Comparison of ENCODE assay signal across 15 cellular contexts in the genomic region with DNA sequence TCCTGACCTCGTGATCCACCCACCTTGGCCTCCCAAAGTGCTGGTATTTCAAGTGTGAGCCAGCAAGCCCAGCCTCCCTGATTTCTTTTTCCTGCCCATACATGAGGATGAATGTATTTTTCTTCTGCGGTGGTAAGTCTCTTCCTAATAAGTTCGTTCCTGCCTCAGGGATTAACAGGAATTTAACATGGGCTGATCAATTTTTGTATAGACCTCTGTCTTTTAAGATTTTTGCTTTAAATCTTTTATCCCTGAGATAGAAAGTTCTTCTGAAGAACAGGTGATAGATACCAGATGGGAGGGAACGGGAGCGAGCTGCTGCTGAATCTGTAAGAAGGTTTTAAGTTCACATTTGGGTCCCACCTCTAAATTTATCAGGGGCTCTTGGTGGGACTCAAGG. TPM values are rescaled to one million over a fixed set of nuclear protein-coding genes. Genes with fewer than 3 reads are reported as not detected.
A peak's percentile ranks its signal among the peaks of the same experiment; 100 is the strongest.
DNase-seq lines count a peak whose midpoint lies in the region; ATAC-seq, FAIRE-seq and TF ChIP-seq lines count a peak whose summit lies in the region.
"Had no signal": no experiment of that assay in that cellular context is flagged by ENCODE, and none has a peak within 500 bp of the region (broad histone marks: within the 10 kb centered on the region; RNA-seq: fewer than 3 reads in every experiment).

No MANE protein-coding gene starts in this region.

- POLR2A ChIA-PET in HepG2 (lab: Yijun Ruan, JAX), result interaction anchor here (0.7 to 0.8 kb wide), 2 partner anchors 359 to 632 kb away, joined by 3 read pairs; no protein-coding TSS in a partner anchor

- H3K4me2 ChIP-seq in HepG2 (ENCODE audit: low read depth, low read length), result peak overlapping the region; percentile 96

- H3K9me3 ChIP-seq in HepG2 (ENCODE audit: low read length), result no peaks in the 10 kb centered on the region
- H3K9me3 ChIP-seq in right lobe of liver, result peaks cover 0 to 15% (median 0%) of the 10 kb centered on the region in 4 donors
- H3K9me3 ChIP-seq in SK-N-MC (ENCODE audit: low read depth, low read length), result no peaks in the 10 kb centered on the region

- TF ChIP-seq EP300 in HepG2 (IDR thresholded peaks at IDR 0.05; ENCODE audit: low read depth in 2 of 2, low read length in 2 of 2), result no peak
- TF ChIP-seq EP300 in HepG2 (CRISPR knock-in tag; IDR thresholded peaks at IDR 0.05; ENCODE audit: borderline replicate concordance), result no peak

- TF ChIP-seq POLR2A in HepG2 (IDR thresholded peaks at IDR 0.05; ENCODE audit: insufficient read depth in 1 of 2, low read depth in 2 of 2, low read length in 2 of 2) (no peak), right lobe of liver (IDR thresholded peaks at IDR 0.05) (no peak)

- TF ChIP-seq RAD21 in HepG2 (CRISPR knock-in tag; IDR thresholded peaks at IDR 0.05), result no peak

- in situ Hi-C loops in HepG2 (cut with HindIII; ENCODE audit: extremely low pct_ligation_motif_present, low pct_unique_long_range_greater_than_20kb), result no loop called here

- 80% methylated on average over 5 of the region's 5 CpGs for WGBS in HepG2 (ENCODE audit: low lambda C conversion rate)
- 92% methylated on average over 2 of the region's 5 CpGs for WGBS in right lobe of liver (ENCODE audit: insufficient coverage, low coverage, low lambda C conversion rate, missing lambda C conversion rate)

- peaks cover 64 to 96% of the 10 kb centered on the region in 2 experiments for H3K36me3 ChIP-seq in HepG2 (replicated peaks in 1 of 2; ENCODE audit: control insufficient read depth in 1 of 2, insufficient read depth in 2 of 2, low read length in 2 of 2)
- peaks cover 17 to 88% (median 81%) of the 10 kb centered on the region in 4 donors for H3K36me3 ChIP-seq in right lobe of liver
- peaks cover 100% of the 10 kb centered on the region for H3K36me3 ChIP-seq in SK-N-MC (ENCODE audit: insufficient read depth, low read length)

- no peaks in the 10 kb centered on the region; a peak in 1 of 5 replicates for H3K27me3 ChIP-seq in HepG2 (ENCODE audit: control insufficient read depth in 1 of 2, insufficient read depth in 2 of 2, low read length in 2 of 2)
- no peaks in the 10 kb centered on the region for H3K27me3 ChIP-seq in right lobe of liver
- H3K27me3 ChIP-seq: heart left ventricle had no signal

- CTCF ChIA-PET in HepG2 (lab: Yijun Ruan, JAX; ENCODE audit: low intra/inter-chr PET ratio, low total read pairs), result no interaction called here

- H3K27ac ChIP-seq in HepG2 (ENCODE audit: extremely low read length, insufficient read depth, low read length) (peak overlapping the region; percentile 18), right lobe of liver (no peak overlapping the region), SK-N-MC (peak overlapping the region; percentile 85), epithelial cell of prostate (peak overlapping the region; percentile 93)
- H3K27ac ChIP-seq: heart left ventricle had no signal

- peaks cover 84% of the 10 kb centered on the region for H3K79me2 ChIP-seq in HepG2 (ENCODE audit: insufficient read depth, low read length)

- H3K4me3 ChIP-seq in HepG2 (replicated peaks in 1 of 3; ENCODE audit: insufficient read depth in 1 of 3, low read depth in 2 of 3, low read length in 3 of 3), result 0 out of 6 replicates have a peak overlapping the region, but pooled peaks of 1 of the 3 experiments have one; percentile 3
- H3K4me3 ChIP-seq in right lobe of liver, result no peak overlapping the region
- H3K4me3 ChIP-seq in SK-N-MC, result peak overlapping the region; percentile 14; the same call in 1 of the 2 replicates
- H3K4me3 ChIP-seq: heart left ventricle had no signal

- no peak for ATAC-seq in HepG2
- ATAC-seq in right lobe of liver, result no peak
- no peak for ATAC-seq in GM18517 (IDR thresholded peaks at IDR 0.05; ENCODE audit: unreplicated experiment)
- ATAC-seq: heart left ventricle had no signal

- TF ChIP-seq CTCF in HepG2 (CRISPR knock-in tag; IDR thresholded peaks at IDR 0.05) (no peak), right lobe of liver (IDR thresholded peaks at IDR 0.05) (no peak)

- H2AFZ ChIP-seq in HepG2 (ENCODE audit: low read length), result no peak overlapping the region

- BruUV-seq in HepG2 (replicated peaks; lab: Mats Ljungman, UMichigan), result no TSS peak

- H3K4me1 ChIP-seq in HepG2 (ENCODE audit: insufficient read depth, low read length) (peaks cover 88% of the 10 kb centered on the region), right lobe of liver (peaks cover 0 to 20% (median 5%) of the 10 kb centered on the region in 4 donors)

- peaks cover 100% of the 10 kb centered on the region for H4K20me1 ChIP-seq in HepG2 (ENCODE audit: insufficient read depth, low read length)

- no peak overlapping the region for H3K9ac ChIP-seq in HepG2 (ENCODE audit: insufficient read depth, low read depth, low read length)
- H3K9ac ChIP-seq in SK-N-MC (ENCODE audit: insufficient read length), result no peak overlapping the region

- DNase-seq in HepG2 (ENCODE audit: low spot score) (no peak), right lobe of liver (no peak), SK-N-MC (ENCODE audit: low read depth, low spot score) (no peak), epithelial cell of prostate (ENCODE audit: low read depth, low spot score) (no peak), DMS79 (lab: John Stamatoyannopoulos, UW) (no peak), nucleus accumbens (lab: John Stamatoyannopoulos, UW) (no peak), germinal center (ENCODE audit: low spot score) (no peak)
- DNase-seq: activated effector memory CD4-positive, alpha-beta T cell treated with anti-CD3 and anti-CD28 coated beads, Interleukin-2, amount 50 U/mL, for 16 hours; heart left ventricle; NCI-H526 treated with DMSO at 0.1 percent for 48 hours; stimulated activated CD4-positive, alpha-beta T cell treated with anti-CD3 and anti-CD28 coated beads, Interleukin-12 subunit alpha, Interleukin-12 subunit beta, amount 100 ng/mL, for 4 hours; stimulated activated naive CD4-positive, alpha-beta T cell treated with Interleukin-2 at 50 U/mL for 16 hours had no signal

- intact Hi-C loops in HepG2 (cut with micrococcal nuclease; ENCODE audit: unreplicated experiment) (no loop called here), right lobe of liver (cut with DNase I) (no loop called here)

- FAIRE-seq in HepG2 (lab: Jason Lieb, UNC), result no peak
- FAIRE-seq: D721Med, GM18507 had no signal

TF ChIP-seq in HepG2, 621 proteins besides CTCF, POLR2A, EP300 and RAD21 (continues in another document):
- 0 out of 2 replicates have a peak, but pooled peaks have one; percentile 63 for TF ChIP-seq PAF1 (CRISPR knock-in tag; IDR thresholded peaks at IDR 0.05)
- TF ChIP-seq, protein P1, sequence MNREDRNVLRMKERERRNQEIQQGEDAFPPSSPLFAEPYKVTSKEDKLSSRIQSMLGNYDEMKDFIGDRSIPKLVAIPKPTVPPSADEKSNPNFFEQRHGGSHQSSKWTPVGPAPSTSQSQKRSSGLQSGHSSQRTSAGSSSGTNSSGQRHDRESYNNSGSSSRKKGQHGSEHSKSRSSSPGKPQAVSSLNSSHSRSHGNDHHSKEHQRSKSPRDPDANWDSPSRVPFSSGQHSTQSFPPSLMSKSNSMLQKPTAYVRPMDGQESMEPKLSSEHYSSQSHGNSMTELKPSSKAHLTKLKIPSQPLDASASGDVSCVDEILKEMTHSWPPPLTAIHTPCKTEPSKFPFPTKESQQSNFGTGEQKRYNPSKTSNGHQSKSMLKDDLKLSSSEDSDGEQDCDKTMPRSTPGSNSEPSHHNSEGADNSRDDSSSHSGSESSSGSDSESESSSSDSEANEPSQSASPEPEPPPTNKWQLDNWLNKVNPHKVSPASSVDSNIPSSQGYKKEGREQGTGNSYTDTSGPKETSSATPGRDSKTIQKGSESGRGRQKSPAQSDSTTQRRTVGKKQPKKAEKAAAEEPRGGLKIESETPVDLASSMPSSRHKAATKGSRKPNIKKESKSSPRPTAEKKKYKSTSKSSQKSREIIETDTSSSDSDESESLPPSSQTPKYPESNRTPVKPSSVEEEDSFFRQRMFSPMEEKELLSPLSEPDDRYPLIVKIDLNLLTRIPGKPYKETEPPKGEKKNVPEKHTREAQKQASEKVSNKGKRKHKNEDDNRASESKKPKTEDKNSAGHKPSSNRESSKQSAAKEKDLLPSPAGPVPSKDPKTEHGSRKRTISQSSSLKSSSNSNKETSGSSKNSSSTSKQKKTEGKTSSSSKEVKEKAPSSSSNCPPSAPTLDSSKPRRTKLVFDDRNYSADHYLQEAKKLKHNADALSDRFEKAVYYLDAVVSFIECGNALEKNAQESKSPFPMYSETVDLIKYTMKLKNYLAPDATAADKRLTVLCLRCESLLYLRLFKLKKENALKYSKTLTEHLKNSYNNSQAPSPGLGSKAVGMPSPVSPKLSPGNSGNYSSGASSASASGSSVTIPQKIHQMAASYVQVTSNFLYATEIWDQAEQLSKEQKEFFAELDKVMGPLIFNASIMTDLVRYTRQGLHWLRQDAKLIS (CRISPR knock-in tag; IDR thresholded peaks at IDR 0.05), result 0 out of 2 replicates have a peak, but pooled peaks have one; percentile 32
- TF ChIP-seq RBFOX2 (IDR thresholded peaks at IDR 0.05; ENCODE audit: low read depth, low read length), result peak; percentile 57
- TF ChIP-seq ZNF878 (CRISPR knock-in tag; IDR thresholded peaks at IDR 0.05), result peak; percentile 6; the same call in 1 of the 2 replicates
- TF ChIP-seq MTA1 (CRISPR knock-in tag; IDR thresholded peaks at IDR 0.05; ENCODE audit: borderline replicate concordance), result no peak

RNA-seq across cellular contexts. Expression of a gene that starts 7.0 kb away (rescaled TPM):
- total RNA-seq in HepG2 (2016; rRNA removed; fragmentation: Illumina TruSeq; extraction: Trizol), result 11.1 and 15.9 TPM in 2 replicates
- total RNA-seq in HepG2 (2016; cell fraction: cytosol; rRNA removed; fragmentation: Illumina TruSeq; extraction: Trizol; ENCODE audit: low read depth), result 6.3 and 6.5 TPM in 2 replicates
- 11.0 and 12.7 TPM in 2 replicates for total RNA-seq in HepG2 (2016; cell fraction: insoluble cytoplasmic fraction; rRNA removed; fragmentation: Illumina TruSeq; extraction: Trizol)
- 9.7 and 10.8 TPM in 2 replicates for total RNA-seq in HepG2 (2016; cell fraction: membrane; rRNA removed; fragmentation: Illumina TruSeq; extraction: Trizol)
- total RNA-seq in HepG2 (2016; cell fraction: nucleus; rRNA removed; fragmentation: Illumina TruSeq; extraction: Trizol), result 14.7 and 16.0 TPM in 2 replicates
- 2.9 and 3.5 TPM in 2 replicates for polyA plus RNA-seq in HepG2 (2011; rRNA removed)
- 2.2 and 3.5 TPM in 2 replicates for polyA plus RNA-seq in HepG2 (2011; cell fraction: cytosol; rRNA removed)
- polyA plus RNA-seq in HepG2 (2011; cell fraction: nucleus; rRNA removed), result 4.5 and 5.9 TPM in 2 replicates
- polyA plus RNA-seq in HepG2 (2012), result 5.3 and 8.2 TPM in 2 replicates
- 1.1 and 1.4 TPM in 2 replicates for polyA plus RNA-seq in HepG2 (2016; cell fraction: cytosol; fragmentation: Illumina TruSeq; extraction: Trizol; ENCODE audit: low read depth)
- polyA plus RNA-seq in HepG2 (2016; cell fraction: insoluble cytoplasmic fraction; fragmentation: Illumina TruSeq; extraction: Trizol; ENCODE audit: low read depth), result 5.1 and 6.1 TPM in 2 replicates
- polyA plus RNA-seq in HepG2 (2016; cell fraction: membrane; fragmentation: Illumina TruSeq; extraction: Trizol; ENCODE audit: low read depth), result 2.2 TPM in 2 replicates
- 16.4 and 18.7 TPM in 2 replicates for polyA plus RNA-seq in HepG2 (2016; cell fraction: nucleus; fragmentation: Illumina TruSeq; extraction: Trizol; ENCODE audit: insufficient read depth, low read depth)
- polyA minus RNA-seq in HepG2 (2011; rRNA and poly(A)+ RNA removed; ENCODE audit: low replicate concordance), result 10.7 and 26.2 TPM in 2 replicates
- 5.7 and 8.7 TPM in 2 replicates for polyA minus RNA-seq in HepG2 (2011; cell fraction: cytosol; rRNA and poly(A)+ RNA removed)
- 17.6 and 27.1 TPM in 2 replicates for polyA minus RNA-seq in HepG2 (2011; cell fraction: nucleus; rRNA and poly(A)+ RNA removed)
- 10 to 100 TPM in 5 of 6 experiments, 1 to 10 TPM in 1; 9.3 to 17.5 (median 13.9) TPM for total RNA-seq in right lobe of liver

Comparison
In these comparisons a context has a peak if more than half of its experiments do, and no peak if none do; other contexts are left out.
1. H3K27ac ChIP-seq: peak in HepG2 (single experiment), SK-N-MC (single experiment) and epithelial cell of prostate (single experiment); none in right lobe of liver (0 of 3).